Comparison of ENCODE assay signal across 26 cellular contexts in genomic region chr15:25652697-25653096, GRCh38.
"Had no signal": no experiment of that assay in that cellular context is flagged by ENCODE, and none has a peak within 500 bp of the region (broad histone marks: within the 10 kb centered on the region; RNA-seq: fewer than 3 reads in every experiment).

No MANE protein-coding gene starts in this region.

- H3K9me3 ChIP-seq: esophagus muscularis mucosa, heart right ventricle, left lung, lower lobe of right lung, neutrophil, right lobe of liver, thoracic aorta, uterus had no signal

- H3K27ac Mint-ChIP-seq: activated B cell treated with CpG ODN at 0.5 μM for 24 hours; activated CD4-positive, alpha-beta T cell treated with anti-CD3 and anti-CD28 coated beads for 36 hours; activated naive CD8-positive, alpha-beta T cell; activated T-cell treated with anti-CD3 and anti-CD28 coated beads, Interleukin-2, amount 50 U/mL, for 24 hours; activated T-helper 2 cell treated with anti-CD3 and anti-CD28 coated beads, Interferon-gamma antibody, Interleukin-2, Interleukin-4, amounts not matched to agents 10 μg/mL and 5 μg/mL and 100 μg/mL, durations not matched to agents 14 hours and 24 hours and 36 hours; naive thymus-derived CD8-positive, alpha-beta T cell; stimulated activated naive CD8-positive, alpha-beta T cell treated with anti-CD3 and anti-CD28 coated beads, Interleukin-15, Interleukin-2, amounts not matched to agents 100 ng/mL and 50 ng/mL, for 24 hours; T-helper 2 cell treated with Interferon-gamma antibody and Interleukin-4, amounts not matched to agents 5 μg/mL and 100 μg/mL, for 36 hours had no signal

- DNase-seq: activated B cell treated with CpG ODN at 0.5 μM for 24 hours; activated CD4-positive, alpha-beta T cell treated with anti-CD3 and anti-CD28 coated beads for 36 hours; activated CD8-positive, alpha-beta memory T cell treated with anti-CD3 and anti-CD28 coated beads for 24 hours; activated CD8-positive, alpha-beta memory T cell treated with anti-CD3 and anti-CD28 coated beads, Interleukin-2, amount 50 U/mL, for 4 hours; activated T-cell treated with anti-CD3 and anti-CD28 coated beads, Interleukin-2, amount 50 U/mL, for 24 hours; anterior cingulate cortex; dermis blood vessel endothelial cell; effector CD4-positive, alpha-beta T cell; foreskin melanocyte; heart right ventricle; left lung; lower lobe of right lung; mesenchymal stem cell; naive thymus-derived CD8-positive, alpha-beta T cell; right lobe of liver; stimulated activated CD4-positive, alpha-beta T cell treated with anti-CD3 and anti-CD28 coated beads, Interleukin-2, amount 100 ng/mL, for 48 hours; trophoblast cell; uterus had no signal

- H3K4me3 Mint-ChIP-seq: activated B cell treated with CpG ODN at 0.5 μM for 24 hours; activated CD4-positive, alpha-beta T cell treated with anti-CD3 and anti-CD28 coated beads for 36 hours; activated naive CD8-positive, alpha-beta T cell; activated T-cell treated with anti-CD3 and anti-CD28 coated beads, Interleukin-2, amount 50 U/mL, for 24 hours; central memory CD8-positive, alpha-beta T cell; naive thymus-derived CD8-positive, alpha-beta T cell; stimulated activated naive CD8-positive, alpha-beta T cell treated with anti-CD3 and anti-CD28 coated beads, Interleukin-15, Interleukin-2, amounts not matched to agents 100 ng/mL and 50 ng/mL, for 24 hours; T-helper 2 cell treated with Interferon-gamma antibody and Interleukin-4, amounts not matched to agents 5 μg/mL and 100 μg/mL, for 36 hours had no signal

- H3K36me3 ChIP-seq: esophagus muscularis mucosa, heart right ventricle, left lung, lower lobe of right lung, neutrophil, right lobe of liver, thoracic aorta, uterus had no signal

- H3K4me1 Mint-ChIP-seq: activated B cell treated with CpG ODN at 0.5 μM for 24 hours; activated CD4-positive, alpha-beta T cell treated with anti-CD3 and anti-CD28 coated beads for 36 hours; central memory CD8-positive, alpha-beta T cell had no signal

- H3K27me3 ChIP-seq: esophagus muscularis mucosa, left lung, neutrophil, right lobe of liver, uterus had no signal

- H3K9me3 Mint-ChIP-seq: activated B cell treated with CpG ODN at 0.5 μM for 24 hours; activated T-cell treated with anti-CD3 and anti-CD28 coated beads, Interleukin-2, amount 50 U/mL, for 24 hours; activated T-helper 2 cell treated with anti-CD3 and anti-CD28 coated beads, Interferon-gamma antibody, Interleukin-2, Interleukin-4, amounts not matched to agents 10 μg/mL and 5 μg/mL and 100 μg/mL, durations not matched to agents 14 hours and 24 hours and 36 hours; central memory CD8-positive, alpha-beta T cell; naive thymus-derived CD8-positive, alpha-beta T cell; stimulated activated naive CD8-positive, alpha-beta T cell treated with anti-CD3 and anti-CD28 coated beads, Interleukin-15, Interleukin-2, amounts not matched to agents 100 ng/mL and 50 ng/mL, for 24 hours; T-helper 2 cell treated with Interferon-gamma antibody and Interleukin-4, amounts not matched to agents 5 μg/mL and 100 μg/mL, for 36 hours had no signal

- H3K36me3 Mint-ChIP-seq: activated naive CD8-positive, alpha-beta T cell; naive thymus-derived CD8-positive, alpha-beta T cell had no signal

- H3K4me1 ChIP-seq: heart right ventricle, left lung, lower lobe of right lung, right lobe of liver, uterus had no signal

- H3K27me3 Mint-ChIP-seq: activated B cell treated with CpG ODN at 0.5 μM for 24 hours had no signal

- H3K27ac ChIP-seq: esophagus muscularis mucosa, heart right ventricle, left lung, lower lobe of right lung, neutrophil, right lobe of liver, thoracic aorta, uterus had no signal

- H3K4me3 ChIP-seq: esophagus muscularis mucosa, heart right ventricle, left lung, lower lobe of right lung, right lobe of liver, thoracic aorta, uterus had no signal
